In genomic region chr17:82087961-82088837, GRCh38 we compare ENCODE assay signal across 13 cellular contexts.
"Had no signal": no experiment of that assay in that cellular context is flagged by ENCODE, and none has a peak within 500 bp of the region (broad histone marks: within the 10 kb centered on the region; RNA-seq: fewer than 3 reads in every experiment).

No MANE protein-coding gene starts in this region.

- H3K4me3 ChIP-seq: cardiac muscle cell, esophagus muscularis mucosa, left lung, mucosa of descending colon, transverse colon had no signal

- ATAC-seq: left lung; mucosa of descending colon; naive thymus-derived CD4-positive, alpha-beta T cell; stimulated activated naive CD8-positive, alpha-beta T cell treated with anti-CD3 and anti-CD28 coated beads, Interleukin-15, Interleukin-2, amounts not matched to agents 100 U/mL and 50 U/mL, for 24 hours had no signal

- H3K27ac ChIP-seq: cardiac muscle cell, esophagus muscularis mucosa, left lung, transverse colon had no signal

- H3K9me3 Mint-ChIP-seq: activated naive CD4-positive, alpha-beta T cell treated with anti-CD3 and anti-CD28 coated beads, Interleukin-2, amount 10 ng/mL, durations not matched to agents 7 days and 5 days; activated T-helper 2 cell treated with anti-CD3 and anti-CD28 coated beads, Interferon-gamma antibody, Interleukin-2, Interleukin-4, amounts not matched to agents 10 μg/mL and 5 μg/mL and 100 μg/mL, durations not matched to agents 14 hours and 24 hours and 36 hours; memory B cell; naive thymus-derived CD4-positive, alpha-beta T cell had no signal

- H3K4me3 Mint-ChIP-seq: activated naive CD4-positive, alpha-beta T cell treated with anti-CD3 and anti-CD28 coated beads, Interleukin-2, amount 10 ng/mL, durations not matched to agents 7 days and 5 days; memory B cell; naive thymus-derived CD4-positive, alpha-beta T cell had no signal

- H3K4me1 ChIP-seq: esophagus muscularis mucosa, left lung, transverse colon had no signal

- DNase-seq: activated CD4-positive, alpha-beta T cell treated with anti-CD3 and anti-CD28 coated beads, Interleukin-2, amount 50 U/mL, for 4 hours; activated CD4-positive, CD25-positive, alpha-beta regulatory T cell treated with anti-CD3 and anti-CD28 coated beads, Interleukin-2, amount 50 U/mL, for 72 hours; activated naive CD4-positive, alpha-beta T cell treated with anti-CD3 and anti-CD28 coated beads, Interleukin-2, amount 10 ng/mL, durations not matched to agents 7 days and 5 days; islet precursor cell; stimulated activated naive CD8-positive, alpha-beta T cell treated with anti-CD3 and anti-CD28 coated beads, Interleukin-15, Interleukin-2, amounts not matched to agents 100 U/mL and 50 U/mL, for 24 hours; transverse colon had no signal

- H3K27me3 ChIP-seq: cardiac muscle cell, esophagus muscularis mucosa, left lung, transverse colon had no signal

- H3K9me3 ChIP-seq: esophagus muscularis mucosa, left lung, mucosa of descending colon, transverse colon had no signal

- H3K27me3 Mint-ChIP-seq: activated naive CD4-positive, alpha-beta T cell treated with anti-CD3 and anti-CD28 coated beads, Interleukin-2, amount 10 ng/mL, durations not matched to agents 7 days and 5 days; memory B cell; naive thymus-derived CD4-positive, alpha-beta T cell had no signal

- H3K4me1 Mint-ChIP-seq: activated naive CD4-positive, alpha-beta T cell treated with anti-CD3 and anti-CD28 coated beads, Interleukin-2, amount 10 ng/mL, durations not matched to agents 7 days and 5 days; memory B cell; naive thymus-derived CD4-positive, alpha-beta T cell had no signal

- H3K27ac Mint-ChIP-seq: activated naive CD4-positive, alpha-beta T cell treated with anti-CD3 and anti-CD28 coated beads, Interleukin-2, amount 10 ng/mL, durations not matched to agents 7 days and 5 days; activated T-helper 2 cell treated with anti-CD3 and anti-CD28 coated beads, Interferon-gamma antibody, Interleukin-2, Interleukin-4, amounts not matched to agents 10 μg/mL and 5 μg/mL and 100 μg/mL, durations not matched to agents 14 hours and 24 hours and 36 hours; memory B cell had no signal
